ENCODE assay signal across 8 cellular contexts in the genomic region with DNA sequence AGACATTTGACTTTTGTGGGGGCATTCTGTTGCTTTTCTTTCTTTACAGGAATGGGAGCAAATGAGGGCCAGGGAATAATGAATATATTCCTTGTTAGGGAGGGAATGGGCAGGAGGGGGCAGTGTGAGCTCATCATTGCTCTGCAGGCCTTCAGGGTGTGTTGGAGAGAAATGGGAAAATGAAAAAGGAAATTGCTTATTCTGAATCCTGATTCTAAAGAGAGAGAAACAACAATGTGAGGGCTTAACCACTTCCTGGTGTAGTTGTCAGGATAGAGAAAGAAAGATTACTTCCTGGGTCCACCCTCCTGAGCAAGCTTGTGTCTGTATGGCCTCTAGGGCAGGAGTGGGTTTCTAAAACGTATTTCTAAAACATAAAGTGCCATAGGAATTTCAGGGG. TPM values are rescaled to one million over a fixed set of nuclear protein-coding genes. Genes with fewer than 3 reads are reported as not detected.
DNase-seq lines count a peak whose midpoint lies in the region; ATAC-seq and TF ChIP-seq lines count a peak whose summit lies in the region.

No MANE protein-coding gene starts in this region.

- H3K4me1 Mint-ChIP-seq in CD8-positive, alpha-beta memory T cell = peaks cover 62 to 66% (median 62%) of the 10 kb centered on the region in 3 donors
- H3K4me1 Mint-ChIP-seq in activated T-cell treated with anti-CD3 and anti-CD28 coated beads, Interleukin-2, amount 50 U/mL, for 72 hours (ENCODE audit: low read depth) = peaks cover 62% of the 10 kb centered on the region
- H3K4me1 Mint-ChIP-seq in progenitor cell of endocrine pancreas (ENCODE audit: low read depth) = peaks cover 2% of the 10 kb centered on the region

- TF ChIP-seq CTCF in progenitor cell of endocrine pancreas (IDR thresholded peaks at IDR 0.05; ENCODE audit: unreplicated experiment) = peak; percentile 73

- H3K36me3 Mint-ChIP-seq in CD8-positive, alpha-beta memory T cell = no peaks in the 10 kb centered on the region
- H3K36me3 Mint-ChIP-seq in activated T-cell treated with anti-CD3 and anti-CD28 coated beads, Interleukin-2, amount 50 U/mL, for 72 hours (ENCODE audit: insufficient read depth in 2 of 2) = peaks cover 2 to 5% of the 10 kb centered on the region in 2 donors
- peaks cover 19% of the 10 kb centered on the region for H3K36me3 Mint-ChIP-seq in progenitor cell of endocrine pancreas (ENCODE audit: insufficient read depth)

- H3K4me3 Mint-ChIP-seq in CD8-positive, alpha-beta memory T cell = peak overlapping the region; percentile 0 to 75 (median 57)
- peak overlapping the region; percentile 57 to 73 for H3K4me3 Mint-ChIP-seq in activated T-cell treated with anti-CD3 and anti-CD28 coated beads, Interleukin-2, amount 50 U/mL, for 72 hours
- no peak overlapping the region for H3K4me3 Mint-ChIP-seq in progenitor cell of endocrine pancreas (ENCODE audit: low read depth)

- no peaks in the 10 kb centered on the region for H3K9me3 Mint-ChIP-seq in CD8-positive, alpha-beta memory T cell
- H3K9me3 Mint-ChIP-seq in activated T-cell treated with anti-CD3 and anti-CD28 coated beads, Interleukin-2, amount 50 U/mL, for 72 hours = peaks cover 0 to 2% of the 10 kb centered on the region in 2 donors
- H3K9me3 Mint-ChIP-seq in progenitor cell of endocrine pancreas (ENCODE audit: low read depth) = no peaks in the 10 kb centered on the region

- peak; percentile 35 to 50 for ATAC-seq in activated T-cell treated with anti-CD3 and anti-CD28 coated beads, Interleukin-2, amount 50 U/mL, for 72 hours (replicated peaks in 1 of 2)
- no peak for ATAC-seq in HG03521 (IDR thresholded peaks at IDR 0.05; ENCODE audit: unreplicated experiment)

- H3K4me3 ChIP-seq in CD8-positive, alpha-beta memory T cell (ENCODE audit: low read length) = no peak overlapping the region

- peaks cover 62% of the 10 kb centered on the region for H3K4me1 ChIP-seq in CD8-positive, alpha-beta memory T cell (ENCODE audit: insufficient read depth, low read length)

- POLR2A ChIA-PET in CD8-positive, alpha-beta memory T cell (lab: Charles Lee) = interaction anchor here (0.5 to 1.4 kb wide), 6 partner anchors 9 to 178 kb away, joined by 3 to 6 read pairs (median 4); no protein-coding TSS in a partner anchor

- CTCF ChIA-PET in CD8-positive, alpha-beta memory T cell (lab: Charles Lee) = interaction anchor here (0.7 to 3.9 kb wide), 24 partner anchors 41 to 296 kb away, joined by 3 to 57 read pairs (median 4); no protein-coding TSS in a partner anchor

- H3K27ac Mint-ChIP-seq in CD8-positive, alpha-beta memory T cell = peak overlapping the region; percentile 69 to 97 (median 87)
- H3K27ac Mint-ChIP-seq in activated T-cell treated with anti-CD3 and anti-CD28 coated beads, Interleukin-2, amount 50 U/mL, for 72 hours = peak overlapping the region; percentile 82
- no peak overlapping the region for H3K27ac Mint-ChIP-seq in progenitor cell of endocrine pancreas

- no peak overlapping the region for H3K27ac ChIP-seq in CD8-positive, alpha-beta memory T cell (ENCODE audit: low read depth, low read length)

- no peaks in the 10 kb centered on the region for H3K36me3 ChIP-seq in CD8-positive, alpha-beta memory T cell (ENCODE audit: insufficient read depth, low read length)

- H3K27me3 Mint-ChIP-seq in CD8-positive, alpha-beta memory T cell = no peaks in the 10 kb centered on the region
- H3K27me3 Mint-ChIP-seq in activated T-cell treated with anti-CD3 and anti-CD28 coated beads, Interleukin-2, amount 50 U/mL, for 72 hours (ENCODE audit: low read depth) = no peaks in the 10 kb centered on the region
- no peaks in the 10 kb centered on the region for H3K27me3 Mint-ChIP-seq in progenitor cell of endocrine pancreas

- no peaks in the 10 kb centered on the region for H3K27me3 ChIP-seq in CD8-positive, alpha-beta memory T cell (ENCODE audit: insufficient read depth, low read length, poor library complexity, severe bottlenecking)

- no peaks in the 10 kb centered on the region for H3K9me3 ChIP-seq in CD8-positive, alpha-beta memory T cell (ENCODE audit: low read length)

- DNase-seq in CD8-positive, alpha-beta memory T cell = peak in 3 of 5 donors; percentile 24 to 44 (median 39)
- peak; percentile 51 for DNase-seq in GM19238 (ENCODE audit: insufficient read length, low spot score)
- peak; percentile 62 for DNase-seq in NCI-H226
- DNase-seq in activated T-cell treated with anti-CD3 and anti-CD28 coated beads, Interleukin-2, amount 50 U/mL, for 72 hours = peak in 1 of 2 donors; percentile 27
- peak; percentile 42 for DNase-seq in globus pallidus (ENCODE audit: low spot score)
- peak; percentile 26 for DNase-seq in progenitor cell of endocrine pancreas (ENCODE audit: low spot score, unreplicated experiment)
- no peak for DNase-seq in activated CD4-positive, CD25-positive, alpha-beta regulatory T cell treated with anti-CD3 and anti-CD28 coated beads, Interleukin-2, amount 50 U/mL, for 72 hours

RNA-seq across cellular contexts. Expression of a gene that starts 28.3 kb away (rescaled TPM):
- under 1 TPM; 0.04 to 0.07 TPM for total RNA-seq in CD8-positive, alpha-beta memory T cell
- not detected for polyA plus RNA-seq in CD8-positive, alpha-beta memory T cell
- under 1 TPM; 0.28 to 0.55 TPM for total RNA-seq in activated T-cell treated with anti-CD3 and anti-CD28 coated beads, Interleukin-2, amount 50 U/mL, for 72 hours
- total RNA-seq in progenitor cell of endocrine pancreas = 75.6 and 80.4 TPM in 2 replicates

Comparison
In these comparisons a context has a peak if more than half of its experiments do, and no peak if none do; other contexts are left out.
1. RNA of a gene that starts 28.3 kb away (total RNA-seq): 75.6 to 80.4 TPM in progenitor cell of endocrine pancreas; 0.28 to 0.55 TPM in activated T-cell treated with anti-CD3 and anti-CD28 coated beads, Interleukin-2, amount 50 U/mL, for 72 hours and 0.04 to 0.07 TPM in CD8-positive, alpha-beta memory T cell; every median in the first group is over 10 times any median in the second.